Comparison of ENCODE assay signal across 1 cellular context in the genomic region with DNA sequence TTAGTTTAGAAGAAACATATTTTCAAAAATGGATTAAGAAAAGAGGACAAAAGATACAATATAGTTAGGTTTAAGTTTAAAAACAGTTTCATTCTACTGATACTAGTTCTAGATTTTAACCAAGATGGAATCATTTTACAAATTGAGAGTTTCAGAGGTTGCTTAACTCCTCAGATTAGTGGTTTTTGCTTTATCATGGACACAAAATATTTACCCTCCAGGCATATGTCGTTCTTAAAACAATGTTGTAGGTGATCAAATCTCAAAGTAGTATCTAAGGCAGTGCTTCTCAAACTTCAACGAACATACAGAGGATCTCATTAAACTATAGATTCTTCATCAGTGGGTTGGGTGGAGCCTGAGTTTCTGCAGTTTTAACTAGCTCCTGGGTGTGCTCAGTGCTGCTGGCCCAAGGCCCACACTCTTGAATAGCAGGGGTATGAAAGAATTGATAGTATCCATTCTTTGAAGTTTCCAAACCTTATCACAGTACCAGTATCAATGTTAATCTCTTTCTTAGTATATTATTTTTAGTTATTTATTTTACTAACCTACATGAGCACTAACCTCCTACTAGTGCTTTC.
TF ChIP-seq lines count a peak whose summit lies in the region.

No MANE protein-coding gene starts in this region.

TF ChIP-seq in GM23338, 12 proteins besides CTCF, POLR2A, EP300 and RAD21 (continued from another document):
- TF ChIP-seq, protein P1, sequence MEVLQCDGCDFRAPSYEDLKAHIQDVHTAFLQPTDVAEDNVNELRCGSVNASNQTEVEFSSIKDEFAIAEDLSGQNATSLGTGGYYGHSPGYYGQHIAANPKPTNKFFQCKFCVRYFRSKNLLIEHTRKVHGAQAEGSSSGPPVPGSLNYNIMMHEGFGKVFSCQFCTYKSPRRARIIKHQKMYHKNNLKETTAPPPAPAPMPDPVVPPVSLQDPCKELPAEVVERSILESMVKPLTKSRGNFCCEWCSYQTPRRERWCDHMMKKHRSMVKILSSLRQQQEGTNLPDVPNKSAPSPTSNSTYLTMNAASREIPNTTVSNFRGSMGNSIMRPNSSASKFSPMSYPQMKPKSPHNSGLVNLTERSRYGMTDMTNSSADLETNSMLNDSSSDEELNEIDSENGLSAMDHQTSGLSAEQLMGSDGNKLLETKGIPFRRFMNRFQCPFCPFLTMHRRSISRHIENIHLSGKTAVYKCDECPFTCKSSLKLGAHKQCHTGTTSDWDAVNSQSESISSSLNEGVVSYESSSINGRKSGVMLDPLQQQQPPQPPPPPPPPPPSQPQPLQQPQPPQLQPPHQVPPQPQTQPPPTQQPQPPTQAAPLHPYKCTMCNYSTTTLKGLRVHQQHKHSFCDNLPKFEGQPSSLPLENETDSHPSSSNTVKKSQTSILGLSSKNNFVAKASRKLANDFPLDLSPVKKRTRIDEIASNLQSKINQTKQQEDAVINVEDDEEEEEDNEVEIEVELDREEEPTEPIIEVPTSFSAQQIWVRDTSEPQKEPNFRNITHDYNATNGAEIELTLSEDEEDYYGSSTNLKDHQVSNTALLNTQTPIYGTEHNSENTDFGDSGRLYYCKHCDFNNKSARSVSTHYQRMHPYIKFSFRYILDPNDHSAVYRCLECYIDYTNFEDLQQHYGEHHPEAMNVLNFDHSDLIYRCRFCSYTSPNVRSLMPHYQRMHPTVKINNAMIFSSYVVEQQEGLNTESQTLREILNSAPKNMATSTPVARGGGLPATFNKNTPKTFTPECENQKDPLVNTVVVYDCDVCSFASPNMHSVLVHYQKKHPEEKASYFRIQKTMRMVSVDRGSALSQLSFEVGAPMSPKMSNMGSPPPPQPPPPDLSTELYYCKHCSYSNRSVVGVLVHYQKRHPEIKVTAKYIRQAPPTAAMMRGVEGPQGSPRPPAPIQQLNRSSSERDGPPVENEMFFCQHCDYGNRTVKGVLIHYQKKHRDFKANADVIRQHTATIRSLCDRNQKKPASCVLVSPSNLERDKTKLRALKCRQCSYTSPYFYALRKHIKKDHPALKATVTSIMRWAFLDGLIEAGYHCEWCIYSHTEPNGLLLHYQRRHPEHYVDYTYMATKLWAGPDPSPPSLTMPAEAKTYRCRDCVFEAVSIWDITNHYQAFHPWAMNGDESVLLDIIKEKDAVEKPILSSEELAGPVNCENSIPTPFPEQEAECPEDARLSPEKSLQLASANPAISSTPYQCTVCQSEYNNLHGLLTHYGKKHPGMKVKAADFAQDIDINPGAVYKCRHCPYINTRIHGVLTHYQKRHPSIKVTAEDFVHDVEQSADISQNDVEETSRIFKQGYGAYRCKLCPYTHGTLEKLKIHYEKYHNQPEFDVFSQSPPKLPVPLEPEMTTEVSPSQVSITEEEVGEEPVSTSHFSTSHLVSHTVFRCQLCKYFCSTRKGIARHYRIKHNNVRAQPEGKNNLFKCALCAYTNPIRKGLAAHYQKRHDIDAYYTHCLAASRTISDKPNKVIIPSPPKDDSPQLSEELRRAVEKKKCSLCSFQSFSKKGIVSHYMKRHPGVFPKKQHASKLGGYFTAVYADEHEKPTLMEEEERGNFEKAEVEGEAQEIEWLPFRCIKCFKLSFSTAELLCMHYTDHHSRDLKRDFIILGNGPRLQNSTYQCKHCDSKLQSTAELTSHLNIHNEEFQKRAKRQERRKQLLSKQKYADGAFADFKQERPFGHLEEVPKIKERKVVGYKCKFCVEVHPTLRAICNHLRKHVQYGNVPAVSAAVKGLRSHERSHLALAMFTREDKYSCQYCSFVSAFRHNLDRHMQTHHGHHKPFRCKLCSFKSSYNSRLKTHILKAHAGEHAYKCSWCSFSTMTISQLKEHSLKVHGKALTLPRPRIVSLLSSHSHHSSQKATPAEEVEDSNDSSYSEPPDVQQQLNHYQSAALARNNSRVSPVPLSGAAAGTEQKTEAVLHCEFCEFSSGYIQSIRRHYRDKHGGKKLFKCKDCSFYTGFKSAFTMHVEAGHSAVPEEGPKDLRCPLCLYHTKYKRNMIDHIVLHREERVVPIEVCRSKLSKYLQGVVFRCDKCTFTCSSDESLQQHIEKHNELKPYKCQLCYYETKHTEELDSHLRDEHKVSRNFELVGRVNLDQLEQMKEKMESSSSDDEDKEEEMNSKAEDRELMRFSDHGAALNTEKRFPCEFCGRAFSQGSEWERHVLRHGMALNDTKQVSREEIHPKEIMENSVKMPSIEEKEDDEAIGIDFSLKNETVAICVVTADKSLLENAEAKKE (CRISPR knock-in tag; IDR thresholded peaks at IDR 0.05) = no peak
- TF ChIP-seq ZNF331 (CRISPR knock-in tag; IDR thresholded peaks at IDR 0.05; ENCODE audit: low read depth) (no peak), POLR2AphosphoS5 (IDR thresholded peaks at IDR 0.05; ENCODE audit: low read depth) (no peak), NANOG (IDR thresholded peaks at IDR 0.05; ENCODE audit: borderline replicate concordance) (no peak), ZNF114 (CRISPR knock-in tag; IDR thresholded peaks at IDR 0.05) (no peak), CREB1 (CRISPR knock-in tag; IDR thresholded peaks at IDR 0.05; ENCODE audit: low read depth) (no peak), STAT1 (IDR thresholded peaks at IDR 0.05; ENCODE audit: unreplicated experiment) (no peak), JUNB (IDR thresholded peaks at IDR 0.05; ENCODE audit: unreplicated experiment) (no peak), EZH2phosphoT487 (IDR thresholded peaks at IDR 0.05; ENCODE audit: unreplicated experiment) (no peak)
- TF ChIP-seq, protein P2, sequence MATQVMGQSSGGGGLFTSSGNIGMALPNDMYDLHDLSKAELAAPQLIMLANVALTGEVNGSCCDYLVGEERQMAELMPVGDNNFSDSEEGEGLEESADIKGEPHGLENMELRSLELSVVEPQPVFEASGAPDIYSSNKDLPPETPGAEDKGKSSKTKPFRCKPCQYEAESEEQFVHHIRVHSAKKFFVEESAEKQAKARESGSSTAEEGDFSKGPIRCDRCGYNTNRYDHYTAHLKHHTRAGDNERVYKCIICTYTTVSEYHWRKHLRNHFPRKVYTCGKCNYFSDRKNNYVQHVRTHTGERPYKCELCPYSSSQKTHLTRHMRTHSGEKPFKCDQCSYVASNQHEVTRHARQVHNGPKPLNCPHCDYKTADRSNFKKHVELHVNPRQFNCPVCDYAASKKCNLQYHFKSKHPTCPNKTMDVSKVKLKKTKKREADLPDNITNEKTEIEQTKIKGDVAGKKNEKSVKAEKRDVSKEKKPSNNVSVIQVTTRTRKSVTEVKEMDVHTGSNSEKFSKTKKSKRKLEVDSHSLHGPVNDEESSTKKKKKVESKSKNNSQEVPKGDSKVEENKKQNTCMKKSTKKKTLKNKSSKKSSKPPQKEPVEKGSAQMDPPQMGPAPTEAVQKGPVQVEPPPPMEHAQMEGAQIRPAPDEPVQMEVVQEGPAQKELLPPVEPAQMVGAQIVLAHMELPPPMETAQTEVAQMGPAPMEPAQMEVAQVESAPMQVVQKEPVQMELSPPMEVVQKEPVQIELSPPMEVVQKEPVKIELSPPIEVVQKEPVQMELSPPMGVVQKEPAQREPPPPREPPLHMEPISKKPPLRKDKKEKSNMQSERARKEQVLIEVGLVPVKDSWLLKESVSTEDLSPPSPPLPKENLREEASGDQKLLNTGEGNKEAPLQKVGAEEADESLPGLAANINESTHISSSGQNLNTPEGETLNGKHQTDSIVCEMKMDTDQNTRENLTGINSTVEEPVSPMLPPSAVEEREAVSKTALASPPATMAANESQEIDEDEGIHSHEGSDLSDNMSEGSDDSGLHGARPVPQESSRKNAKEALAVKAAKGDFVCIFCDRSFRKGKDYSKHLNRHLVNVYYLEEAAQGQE (IDR thresholded peaks at IDR 0.05; ENCODE audit: unreplicated experiment) = no peak
- TF ChIP-seq, protein P3, sequence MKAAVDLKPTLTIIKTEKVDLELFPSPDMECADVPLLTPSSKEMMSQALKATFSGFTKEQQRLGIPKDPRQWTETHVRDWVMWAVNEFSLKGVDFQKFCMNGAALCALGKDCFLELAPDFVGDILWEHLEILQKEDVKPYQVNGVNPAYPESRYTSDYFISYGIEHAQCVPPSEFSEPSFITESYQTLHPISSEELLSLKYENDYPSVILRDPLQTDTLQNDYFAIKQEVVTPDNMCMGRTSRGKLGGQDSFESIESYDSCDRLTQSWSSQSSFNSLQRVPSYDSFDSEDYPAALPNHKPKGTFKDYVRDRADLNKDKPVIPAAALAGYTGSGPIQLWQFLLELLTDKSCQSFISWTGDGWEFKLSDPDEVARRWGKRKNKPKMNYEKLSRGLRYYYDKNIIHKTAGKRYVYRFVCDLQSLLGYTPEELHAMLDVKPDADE (IDR thresholded peaks at IDR 0.05) = no peak
